In the genomic region with DNA sequence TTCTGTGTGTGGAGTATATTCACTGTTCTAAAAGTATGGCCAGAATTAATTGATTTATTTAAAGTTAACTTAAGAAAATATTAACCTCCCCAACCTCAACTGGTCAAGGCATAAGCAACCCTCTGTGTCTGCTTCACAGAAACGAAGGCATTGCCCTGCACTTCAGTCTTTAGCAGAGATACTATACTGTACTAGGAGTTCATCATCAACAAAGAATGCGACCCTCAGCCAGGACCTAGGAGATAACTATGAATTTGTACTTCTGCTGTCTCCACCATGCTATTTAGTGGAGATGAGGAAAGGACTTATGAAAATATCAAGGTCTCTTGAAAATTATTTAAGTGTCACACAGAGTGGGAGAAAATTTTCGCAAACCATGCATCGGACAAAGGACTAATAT, we compare ENCODE assay signal across 18 cellular contexts. TPM values are rescaled to one million over a fixed set of nuclear protein-coding genes. Genes with fewer than 3 reads are reported as not detected.
DNase-seq lines count a peak whose midpoint lies in the region; TF ChIP-seq lines count a peak whose summit lies in the region.
"Had no signal": no experiment of that assay in that cellular context is flagged by ENCODE, and none has a peak within 500 bp of the region (broad histone marks: within the 10 kb centered on the region; RNA-seq: fewer than 3 reads in every experiment).

No MANE protein-coding gene starts in this region.

- H3K27ac ChIP-seq in mesenchymal stem cell (ENCODE audit: low read length, poor library complexity, severe bottlenecking) (no peak overlapping the region), uterus (no peak overlapping the region)
- H3K27ac ChIP-seq: BLaER1, GM23248, HL-60 had no signal

- no peak overlapping the region for H2BK12ac ChIP-seq in mesenchymal stem cell (ENCODE audit: low read length in 2 of 2)

- no peak overlapping the region for H4K91ac ChIP-seq in mesenchymal stem cell (ENCODE audit: low read length)

- H3K27me3 ChIP-seq in mesenchymal stem cell (ENCODE audit: control insufficient read depth in 1 of 2, insufficient read depth in 1 of 2, low read length in 2 of 2): no peaks in the 10 kb centered on the region
- H3K27me3 ChIP-seq in uterus: no peaks in the 10 kb centered on the region
- H3K27me3 ChIP-seq: BLaER1 had no signal

- no peak overlapping the region for H3K4ac ChIP-seq in mesenchymal stem cell (ENCODE audit: low read depth in 1 of 2, low read length in 2 of 2)

- H3K36me3 ChIP-seq in mesenchymal stem cell (ENCODE audit: control insufficient read depth in 1 of 2, insufficient read depth in 2 of 2, low read depth in 1 of 2, low read length in 2 of 2) (no peaks in the 10 kb centered on the region), uterus (no peaks in the 10 kb centered on the region)
- H3K36me3 ChIP-seq: BLaER1 had no signal

- no peak overlapping the region for H4K8ac ChIP-seq in mesenchymal stem cell (ENCODE audit: low read length)

- no peak overlapping the region for H3K4me2 ChIP-seq in mesenchymal stem cell (ENCODE audit: low read length, poor library complexity, severe bottlenecking)
- H3K4me2 ChIP-seq: BLaER1 had no signal

- H3K4me1 ChIP-seq in mesenchymal stem cell (ENCODE audit: control insufficient read depth, insufficient read depth, low read depth, low read length): no peaks in the 10 kb centered on the region
- H3K4me1 ChIP-seq in uterus: no peaks in the 10 kb centered on the region
- H3K4me1 ChIP-seq: BLaER1 had no signal

- H2AFZ ChIP-seq in mesenchymal stem cell (ENCODE audit: low read depth, low read length): no peak overlapping the region
- H2AFZ ChIP-seq: GM23248 had no signal

- H2BK5ac ChIP-seq in mesenchymal stem cell (ENCODE audit: low read depth, low read length, poor library complexity, severe bottlenecking): no peak overlapping the region

- TF ChIP-seq CTCF in choroid plexus epithelial cell (conservative IDR thresholded peaks at IDR 0.05; ENCODE audit: low read depth, low read length) (no peak), uterus (IDR thresholded peaks at IDR 0.05) (no peak)

- no peak overlapping the region for H2BK120ac ChIP-seq in mesenchymal stem cell (ENCODE audit: low read depth, low read length)

- DNase-seq in EH (ENCODE audit: low read depth): peak; percentile 17
- DNase-seq in NCI-H226: peak; percentile 50
- peak; percentile 43 for DNase-seq in choroid plexus epithelial cell (ENCODE audit: low read depth)
- DNase-seq in mesenchymal stem cell: peak; percentile 2
- no peak for DNase-seq in HPDE6-E6E7 (ENCODE audit: extremely low spot score)
- DNase-seq in uterus: no peak
- DNase-seq in SHP77 (lab: John Stamatoyannopoulos, UW): no peak
- DNase-seq: 8988T; CD8-positive, alpha-beta T cell; DMS 273 treated with DMSO at 0.1 percent for 48 hours; DMS53; DND-41; GDM1; GM23248; HCEC 1CT had no signal

- no peak for TF ChIP-seq POLR2A in uterus (IDR thresholded peaks at IDR 0.05)

- no peak overlapping the region for H3K23ac ChIP-seq in mesenchymal stem cell (ENCODE audit: low read length in 2 of 2)

- no peaks in the 10 kb centered on the region for H3K9me3 ChIP-seq in mesenchymal stem cell (ENCODE audit: control insufficient read depth, low read length)
- H3K9me3 ChIP-seq in uterus: no peaks in the 10 kb centered on the region
- H3K9me3 ChIP-seq: BLaER1 had no signal

- H3K4me3 ChIP-seq in choroid plexus epithelial cell (ENCODE audit: low read depth, low read length) (no peak overlapping the region), mesenchymal stem cell (ENCODE audit: insufficient read depth in 1 of 2, low read depth in 1 of 2, low read length in 2 of 2) (no peak overlapping the region), uterus (no peak overlapping the region)
- H3K4me3 ChIP-seq: BLaER1, GM23248 had no signal

- intact Hi-C loops in uterus (cut with DNase I; ENCODE audit: low total_unique reads): no loop called here

- no peaks in the 10 kb centered on the region for H3K79me1 ChIP-seq in mesenchymal stem cell (replicated peaks; ENCODE audit: low read length, poor library complexity, severe bottlenecking)

- 95% methylated on average over 4 of the region's 4 CpGs for WGBS in mesenchymal stem cell

- H2AK5ac ChIP-seq in mesenchymal stem cell (ENCODE audit: low read length, severe bottlenecking): no peak overlapping the region

- H3K14ac ChIP-seq in mesenchymal stem cell (ENCODE audit: low read length in 2 of 2): no peak overlapping the region

- H3K9ac ChIP-seq in mesenchymal stem cell (ENCODE audit: low read length): no peak overlapping the region
- H3K9ac ChIP-seq: BLaER1, GM23248 had no signal

- no peak overlapping the region for H3K18ac ChIP-seq in mesenchymal stem cell (ENCODE audit: low read depth in 1 of 2, low read length in 2 of 2)

- H2BK15ac ChIP-seq in mesenchymal stem cell (ENCODE audit: low read depth, poor library complexity, severe bottlenecking): no peak overlapping the region

RNA-seq across cellular contexts. Expression of gene SEMA3D, which starts 35.7 kb away (rescaled TPM):
- 0.77 TPM for polyA plus RNA-seq in mesenchymal stem cell (2013, experiment 1 of 2)
- 0.96 TPM for polyA plus RNA-seq in mesenchymal stem cell (2013, experiment 2 of 2)
- 10 to 100 TPM in 2 of 4 donors, 1 to 10 TPM in 2; 7.1 to 68.6 (median 20.4) TPM for total RNA-seq in uterus
- total RNA-seq: CD8-positive, alpha-beta T cell had no signal
- polyA plus RNA-seq: IgD-negative memory B cell had no signal

Comparison
In these comparisons a context has a peak if more than half of its experiments do, and no peak if none do; other contexts are left out.
1. DNase-seq: peak in EH (single experiment), NCI-H226 (single experiment), choroid plexus epithelial cell (single experiment) and mesenchymal stem cell (single experiment); none in HPDE6-E6E7 (single experiment), uterus (0 of 2) and SHP77 (0 of 2).